ENCODE assay signal across 10 cellular contexts in genomic region chr12:45670339-45671065, GRCh38. TPM values are rescaled to one million over a fixed set of nuclear protein-coding genes. Genes with fewer than 3 reads are reported as not detected.
DNase-seq lines count a peak whose midpoint lies in the region; ATAC-seq and TF ChIP-seq lines count a peak whose summit lies in the region.
"Had no signal": no experiment of that assay in that cellular context is flagged by ENCODE, and none has a peak within 500 bp of the region (broad histone marks: within the 10 kb centered on the region; RNA-seq: fewer than 3 reads in every experiment).

No MANE protein-coding gene starts in this region.

- H3K27ac Mint-ChIP-seq in CD8-positive, alpha-beta memory T cell: peak overlapping the region in 3 of 8 donors; percentile 9 to 38 (median 16)
- H3K27ac Mint-ChIP-seq in activated naive CD8-positive, alpha-beta T cell treated with anti-CD3 and anti-CD28 coated beads, Interleukin-2, amount 10 ng/mL, durations not matched to agents 7 days and 5 days: peak overlapping the region; percentile 73
- H3K27ac Mint-ChIP-seq: activated naive CD4-positive, alpha-beta T cell treated with anti-CD3 and anti-CD28 coated beads for 36 hours had no signal

- peaks cover 0 to 2% of the 10 kb centered on the region in 2 donors for H3K27me3 Mint-ChIP-seq in CD8-positive, alpha-beta memory T cell
- H3K27me3 Mint-ChIP-seq in activated naive CD8-positive, alpha-beta T cell treated with anti-CD3 and anti-CD28 coated beads, Interleukin-2, amount 10 ng/mL, durations not matched to agents 7 days and 5 days: no peaks in the 10 kb centered on the region

- no peak overlapping the region for H3K27ac ChIP-seq in CD8-positive, alpha-beta memory T cell (ENCODE audit: low read depth, low read length)
- peak overlapping the region in 1 of 4 donors; percentile 11 for H3K27ac ChIP-seq in Peyer's patch

- H3K4me3 Mint-ChIP-seq in CD8-positive, alpha-beta memory T cell: peak overlapping the region; percentile 2 to 64 (median 45)
- peak overlapping the region; percentile 58 for H3K4me3 Mint-ChIP-seq in activated naive CD8-positive, alpha-beta T cell treated with anti-CD3 and anti-CD28 coated beads, Interleukin-2, amount 10 ng/mL, durations not matched to agents 7 days and 5 days
- H3K4me3 Mint-ChIP-seq: activated naive CD4-positive, alpha-beta T cell treated with anti-CD3 and anti-CD28 coated beads for 36 hours; neural crest cell had no signal

- no peaks in the 10 kb centered on the region for H3K9me3 Mint-ChIP-seq in CD8-positive, alpha-beta memory T cell
- H3K9me3 Mint-ChIP-seq in activated naive CD8-positive, alpha-beta T cell treated with anti-CD3 and anti-CD28 coated beads, Interleukin-2, amount 10 ng/mL, durations not matched to agents 7 days and 5 days: peaks cover 1% of the 10 kb centered on the region
- H3K9me3 Mint-ChIP-seq: activated naive CD4-positive, alpha-beta T cell treated with anti-CD3 and anti-CD28 coated beads for 36 hours; neural crest cell had no signal

- no peaks in the 10 kb centered on the region for H3K9me3 ChIP-seq in CD8-positive, alpha-beta memory T cell (ENCODE audit: low read length)
- no peaks in the 10 kb centered on the region for H3K9me3 ChIP-seq in Peyer's patch

- CTCF ChIA-PET in CD8-positive, alpha-beta memory T cell (lab: Charles Lee): interaction anchor here (1.3 to 3.5 kb wide), 3 partner anchors 16 to 58 kb away, joined by 3 to 21 read pairs (median 17); no protein-coding TSS in a partner anchor

- H3K4me1 ChIP-seq in CD8-positive, alpha-beta memory T cell (ENCODE audit: insufficient read depth, low read length): peaks cover 30% of the 10 kb centered on the region
- H3K4me1 ChIP-seq in Peyer's patch: peaks cover 0 to 9% (median 7%) of the 10 kb centered on the region in 4 donors

- no peaks in the 10 kb centered on the region for H3K36me3 ChIP-seq in CD8-positive, alpha-beta memory T cell (ENCODE audit: insufficient read depth, low read length)
- H3K36me3 ChIP-seq in Peyer's patch: no peaks in the 10 kb centered on the region

- POLR2A ChIA-PET in CD8-positive, alpha-beta memory T cell (lab: Charles Lee): interaction anchor here (0.6 to 2.9 kb wide), 4 partner anchors 8 to 931 kb away, joined by 3 to 29 read pairs (median 4); partner anchors contain the start of gene ARID2
- POLR2A ChIA-PET in activated naive CD8-positive, alpha-beta T cell treated with anti-CD3 and anti-CD28 coated beads, Interleukin-2, amount 10 ng/mL, durations not matched to agents 7 days and 5 days (lab: Charles Lee): interaction anchor here (0.7 to 4.0 kb wide), 9 partner anchors 9 to 320 kb away, joined by 3 to 120 read pairs (median 5); partner anchors contain the start of genes ARID2 and SCAF11

- TF ChIP-seq POLR2A in Peyer's patch (IDR thresholded peaks at IDR 0.05): no peak

- DNase-seq in CD8-positive, alpha-beta memory T cell: peak in 2 of 5 donors; percentile 42 to 44
- DNase-seq in activated naive CD8-positive, alpha-beta T cell treated with anti-CD3 and anti-CD28 coated beads, Interleukin-2, amount 10 ng/mL, durations not matched to agents 7 days and 5 days: peak; percentile 38
- DNase-seq in COLO829 (ENCODE audit: low spot score): no peak
- no peak for DNase-seq in Peyer's patch
- DNase-seq in NCI-H748 (lab: John Stamatoyannopoulos, UW; ENCODE audit: unreplicated experiment): no peak
- DNase-seq in stimulated activated CD4-positive, alpha-beta T cell treated with anti-CD3 and anti-CD28 coated beads, Interleukin-4, amount 100 ng/mL, for 24 hours: no peak
- DNase-seq: activated naive CD4-positive, alpha-beta T cell treated with anti-CD3 and anti-CD28 coated beads for 36 hours had no signal

- H3K36me3 Mint-ChIP-seq in CD8-positive, alpha-beta memory T cell: no peaks in the 10 kb centered on the region
- H3K36me3 Mint-ChIP-seq in activated naive CD8-positive, alpha-beta T cell treated with anti-CD3 and anti-CD28 coated beads, Interleukin-2, amount 10 ng/mL, durations not matched to agents 7 days and 5 days: peaks cover 14% of the 10 kb centered on the region

- H3K27me3 ChIP-seq in CD8-positive, alpha-beta memory T cell (ENCODE audit: insufficient read depth, low read length, poor library complexity, severe bottlenecking): no peaks in the 10 kb centered on the region
- no peaks in the 10 kb centered on the region for H3K27me3 ChIP-seq in Peyer's patch

- peak; percentile 58 for ATAC-seq in GM19455 (IDR thresholded peaks at IDR 0.05; ENCODE audit: unreplicated experiment)
- peak; percentile 56 for ATAC-seq in HG03432 (IDR thresholded peaks at IDR 0.05; ENCODE audit: unreplicated experiment)
- peak; percentile 68 for ATAC-seq in activated naive CD8-positive, alpha-beta T cell treated with anti-CD3 and anti-CD28 coated beads, Interleukin-2, amount 10 ng/mL, durations not matched to agents 7 days and 5 days (ENCODE audit: low read depth)

- peaks cover 27 to 35% (median 28%) of the 10 kb centered on the region in 3 donors for H3K4me1 Mint-ChIP-seq in CD8-positive, alpha-beta memory T cell
- H3K4me1 Mint-ChIP-seq in activated naive CD8-positive, alpha-beta T cell treated with anti-CD3 and anti-CD28 coated beads, Interleukin-2, amount 10 ng/mL, durations not matched to agents 7 days and 5 days: peaks cover 38% of the 10 kb centered on the region
- H3K4me1 Mint-ChIP-seq: neural crest cell had no signal

- no peak for TF ChIP-seq CTCF in Peyer's patch (IDR thresholded peaks at IDR 0.05)

- no peak overlapping the region for H3K4me3 ChIP-seq in CD8-positive, alpha-beta memory T cell (ENCODE audit: low read length)
- no peak overlapping the region for H3K4me3 ChIP-seq in Peyer's patch

RNA-seq across cellular contexts. Expression of gene ARID2, which starts 59.0 kb away (rescaled TPM):
- 10 to 100 TPM; 25.5 to 26.7 TPM for total RNA-seq in CD8-positive, alpha-beta memory T cell
- 12.9 TPM for polyA plus RNA-seq in CD8-positive, alpha-beta memory T cell
- total RNA-seq in activated naive CD8-positive, alpha-beta T cell treated with anti-CD3 and anti-CD28 coated beads, Interleukin-2, amount 10 ng/mL, durations not matched to agents 7 days and 5 days: 10 to 100 TPM; 48.1 to 49.3 TPM
- total RNA-seq in Peyer's patch: 10 to 100 TPM; 32.1 to 46.2 (median 41.5) TPM
